ENCODE assay signal across 15 cellular contexts in the genomic region with DNA sequence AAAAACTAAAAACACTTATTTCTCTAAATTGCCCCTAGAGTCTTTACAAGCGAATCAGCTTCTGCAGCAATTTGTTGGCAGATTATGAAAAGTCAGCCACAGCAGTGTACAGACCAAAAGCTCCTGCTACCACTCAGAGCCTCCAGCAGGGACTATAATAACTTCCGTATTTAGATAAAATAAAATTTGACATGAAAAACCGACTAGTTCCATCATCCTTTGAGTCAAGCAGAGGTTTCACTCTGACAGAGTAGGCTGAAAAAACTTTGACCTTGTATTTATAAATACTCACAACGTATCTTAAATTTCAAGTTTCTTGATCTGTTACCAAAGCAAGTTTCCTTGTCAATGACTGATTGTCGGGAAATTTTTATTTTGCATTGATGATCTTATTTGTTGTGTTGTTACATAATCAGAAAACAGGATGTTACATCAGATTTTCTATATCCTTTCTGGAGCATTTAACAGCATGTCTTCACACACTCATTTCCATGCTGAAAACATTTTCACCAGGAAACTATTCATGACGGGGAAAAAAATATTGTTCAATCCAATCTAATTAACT.
DNase-seq lines count a peak whose midpoint lies in the region; ATAC-seq and TF ChIP-seq lines count a peak whose summit lies in the region.
"Had no signal": no experiment of that assay in that cellular context is flagged by ENCODE, and none has a peak within 500 bp of the region (broad histone marks: within the 10 kb centered on the region; RNA-seq: fewer than 3 reads in every experiment).

No MANE protein-coding gene starts in this region.

- no peaks in the 10 kb centered on the region for H3K36me3 Mint-ChIP-seq in activated CD8-positive, alpha-beta T cell treated with anti-CD3 and anti-CD28 coated beads for 36 hours (ENCODE audit: low read depth)
- H3K36me3 Mint-ChIP-seq in activated CD8-positive, alpha-beta T cell treated with anti-CD3 and anti-CD28 coated beads, Interleukin-2, amount 10 ng/mL, durations not matched to agents 7 days and 5 days (ENCODE audit: low read depth) = no peaks in the 10 kb centered on the region
- no peaks in the 10 kb centered on the region for H3K36me3 Mint-ChIP-seq in HFFc6 (ENCODE audit: low read depth)
- H3K36me3 Mint-ChIP-seq: activated naive CD8-positive, alpha-beta T cell treated with anti-CD3 and anti-CD28 coated beads, Interleukin-2, amount 10 ng/mL, durations not matched to agents 7 days and 5 days had no signal

- CTCF ChIA-PET in activated CD8-positive, alpha-beta T cell treated with anti-CD3 and anti-CD28 coated beads for 36 hours (lab: Charles Lee) = no interaction called here
- CTCF ChIA-PET in activated CD8-positive, alpha-beta T cell treated with anti-CD3 and anti-CD28 coated beads, Interleukin-2, amount 10 ng/mL, durations not matched to agents 7 days and 5 days (lab: Charles Lee) = no interaction called here

- POLR2A ChIA-PET in activated CD8-positive, alpha-beta T cell treated with anti-CD3 and anti-CD28 coated beads for 36 hours (lab: Charles Lee) = no interaction called here
- POLR2A ChIA-PET in activated CD8-positive, alpha-beta T cell treated with anti-CD3 and anti-CD28 coated beads, Interleukin-2, amount 10 ng/mL, durations not matched to agents 7 days and 5 days (lab: Charles Lee) = no interaction called here

- no peak for TF ChIP-seq POLR2A in adrenal gland (IDR thresholded peaks at IDR 0.05)

- H3K4me3 ChIP-seq in choroid plexus epithelial cell (ENCODE audit: low read depth, low read length) = no peak overlapping the region
- no peak overlapping the region for H3K4me3 ChIP-seq in adrenal gland

- no peak overlapping the region for H3K27ac ChIP-seq in adrenal gland

- no peak overlapping the region for H3K27ac Mint-ChIP-seq in activated CD8-positive, alpha-beta T cell treated with anti-CD3 and anti-CD28 coated beads for 36 hours
- H3K27ac Mint-ChIP-seq in activated CD8-positive, alpha-beta T cell treated with anti-CD3 and anti-CD28 coated beads, Interleukin-2, amount 10 ng/mL, durations not matched to agents 7 days and 5 days = no peak overlapping the region
- H3K27ac Mint-ChIP-seq in HFFc6 = no peak overlapping the region
- H3K27ac Mint-ChIP-seq: activated naive CD8-positive, alpha-beta T cell treated with anti-CD3 and anti-CD28 coated beads, Interleukin-2, amount 10 ng/mL, durations not matched to agents 7 days and 5 days had no signal

- intact Hi-C loops in activated CD8-positive, alpha-beta T cell treated with anti-CD3 and anti-CD28 coated beads for 36 hours (cut with micrococcal nuclease) = loop anchor here (10.0 kb wide), 1 partner anchor 259 kb away; no protein-coding TSS in a partner anchor
- intact Hi-C loops in adrenal gland (cut with DNase I) = no loop called here

- no peaks in the 10 kb centered on the region for H3K9me3 ChIP-seq in adrenal gland (replicated peaks in 1 of 3)
- H3K9me3 ChIP-seq: BE2C had no signal

- DNase-seq in activated CD8-positive, alpha-beta T cell treated with anti-CD3 and anti-CD28 coated beads for 36 hours = no peak
- DNase-seq in activated CD8-positive, alpha-beta T cell treated with anti-CD3 and anti-CD28 coated beads, Interleukin-2, amount 10 ng/mL, durations not matched to agents 7 days and 5 days = no peak
- peak; percentile 83 for DNase-seq in NOMO-1 treated with DMSO at 0.1 percent for 48 hours (lab: John Stamatoyannopoulos, UW; ENCODE audit: unreplicated experiment)
- DNase-seq in choroid plexus epithelial cell (ENCODE audit: low read depth) = peak; percentile 48
- no peak for DNase-seq in NCI-H2227 treated with DMSO at 0.1 percent for 48 hours (lab: John Stamatoyannopoulos, UW)
- no peak for DNase-seq in HFFc6
- DNase-seq in adrenal gland = no peak
- DNase-seq: activated CD4-positive, CD25-positive, alpha-beta regulatory T cell; activated naive CD8-positive, alpha-beta T cell treated with anti-CD3 and anti-CD28 coated beads, Interleukin-2, amount 10 ng/mL, durations not matched to agents 7 days and 5 days; BE2C; effector CD4-positive, alpha-beta T cell; NCI-H1436 treated with DMSO at 0.1 percent for 48 hours; NCI-H69; occipital lobe had no signal

- no peak for TF ChIP-seq CTCF in activated CD8-positive, alpha-beta T cell treated with anti-CD3 and anti-CD28 coated beads for 36 hours (IDR thresholded peaks at IDR 0.05)
- TF ChIP-seq CTCF in choroid plexus epithelial cell (conservative IDR thresholded peaks at IDR 0.05; ENCODE audit: low read depth, low read length) = peak; percentile 2
- no peak for TF ChIP-seq CTCF in HFFc6 (IDR thresholded peaks at IDR 0.05)
- no peak for TF ChIP-seq CTCF in adrenal gland (IDR thresholded peaks at IDR 0.05)

- peaks cover 7% of the 10 kb centered on the region for H3K27me3 ChIP-seq in adrenal gland

- H3K4me1 ChIP-seq in adrenal gland (replicated peaks in 1 of 2) = no peaks in the 10 kb centered on the region
- H3K4me1 ChIP-seq: BE2C had no signal

- WGBS in adrenal gland, 4 donors = 39 to 57% (median 46%) methylated on average over 6 of the region's 6 CpGs

- no peaks in the 10 kb centered on the region for H3K9me3 Mint-ChIP-seq in activated CD8-positive, alpha-beta T cell treated with anti-CD3 and anti-CD28 coated beads for 36 hours
- H3K9me3 Mint-ChIP-seq in activated CD8-positive, alpha-beta T cell treated with anti-CD3 and anti-CD28 coated beads, Interleukin-2, amount 10 ng/mL, durations not matched to agents 7 days and 5 days (ENCODE audit: insufficient read depth) = no peaks in the 10 kb centered on the region
- no peaks in the 10 kb centered on the region for H3K9me3 Mint-ChIP-seq in HFFc6
- H3K9me3 Mint-ChIP-seq: activated naive CD8-positive, alpha-beta T cell treated with anti-CD3 and anti-CD28 coated beads, Interleukin-2, amount 10 ng/mL, durations not matched to agents 7 days and 5 days had no signal

- H3K27me3 Mint-ChIP-seq in activated CD8-positive, alpha-beta T cell treated with anti-CD3 and anti-CD28 coated beads for 36 hours = no peaks in the 10 kb centered on the region
- H3K27me3 Mint-ChIP-seq in activated CD8-positive, alpha-beta T cell treated with anti-CD3 and anti-CD28 coated beads, Interleukin-2, amount 10 ng/mL, durations not matched to agents 7 days and 5 days (ENCODE audit: low read depth) = no peaks in the 10 kb centered on the region
- H3K27me3 Mint-ChIP-seq in HFFc6 (ENCODE audit: insufficient read depth) = peaks cover 12% of the 10 kb centered on the region
- H3K27me3 Mint-ChIP-seq: activated naive CD8-positive, alpha-beta T cell treated with anti-CD3 and anti-CD28 coated beads, Interleukin-2, amount 10 ng/mL, durations not matched to agents 7 days and 5 days had no signal

- no peaks in the 10 kb centered on the region for H3K36me3 ChIP-seq in adrenal gland (replicated peaks in 1 of 2)
- H3K36me3 ChIP-seq: BE2C had no signal

- H3K4me1 Mint-ChIP-seq in activated CD8-positive, alpha-beta T cell treated with anti-CD3 and anti-CD28 coated beads for 36 hours (ENCODE audit: low read depth) = no peaks in the 10 kb centered on the region
- no peaks in the 10 kb centered on the region for H3K4me1 Mint-ChIP-seq in activated CD8-positive, alpha-beta T cell treated with anti-CD3 and anti-CD28 coated beads, Interleukin-2, amount 10 ng/mL, durations not matched to agents 7 days and 5 days (ENCODE audit: low read depth)
- no peaks in the 10 kb centered on the region for H3K4me1 Mint-ChIP-seq in HFFc6 (ENCODE audit: low read depth)
- H3K4me1 Mint-ChIP-seq: activated naive CD8-positive, alpha-beta T cell treated with anti-CD3 and anti-CD28 coated beads, Interleukin-2, amount 10 ng/mL, durations not matched to agents 7 days and 5 days had no signal

- no peak for ATAC-seq in activated CD8-positive, alpha-beta T cell treated with anti-CD3 and anti-CD28 coated beads for 36 hours
- ATAC-seq in activated CD8-positive, alpha-beta T cell treated with anti-CD3 and anti-CD28 coated beads, Interleukin-2, amount 10 ng/mL, durations not matched to agents 7 days and 5 days = no peak
- peak; percentile 58 for ATAC-seq in HG02759 (IDR thresholded peaks at IDR 0.05; ENCODE audit: unreplicated experiment)

- H3K4me3 Mint-ChIP-seq in activated CD8-positive, alpha-beta T cell treated with anti-CD3 and anti-CD28 coated beads for 36 hours = peak overlapping the region; percentile 17
- H3K4me3 Mint-ChIP-seq in activated CD8-positive, alpha-beta T cell treated with anti-CD3 and anti-CD28 coated beads, Interleukin-2, amount 10 ng/mL, durations not matched to agents 7 days and 5 days = no peak overlapping the region
- no peak overlapping the region for H3K4me3 Mint-ChIP-seq in HFFc6

Comparison
In these comparisons a context has a peak if more than half of its experiments do, and no peak if none do; other contexts are left out.
1. DNase-seq: peak in NOMO-1 treated with DMSO at 0.1 percent for 48 hours (single experiment) and choroid plexus epithelial cell (single experiment); none in activated CD8-positive, alpha-beta T cell treated with anti-CD3 and anti-CD28 coated beads for 36 hours (single experiment), activated CD8-positive, alpha-beta T cell treated with anti-CD3 and anti-CD28 coated beads, Interleukin-2, amount 10 ng/mL, durations not matched to agents 7 days and 5 days (single experiment), NCI-H2227 treated with DMSO at 0.1 percent for 48 hours (single experiment), HFFc6 (single experiment) and adrenal gland (0 of 7).